Comparison of ENCODE assay signal across 9 cellular contexts in genomic region chr12:78210894-78211302, GRCh38.
DNase-seq lines count a peak whose midpoint lies in the region; ATAC-seq and TF ChIP-seq lines count a peak whose summit lies in the region.
"Had no signal": no experiment of that assay in that cellular context is flagged by ENCODE, and none has a peak within 500 bp of the region (broad histone marks: within the 10 kb centered on the region; RNA-seq: fewer than 3 reads in every experiment).

No MANE protein-coding gene starts in this region.

- peak overlapping the region; percentile 53 for H3K4me3 Mint-ChIP-seq in glutamatergic neuron (ENCODE audit: unreplicated experiment)

- H3K27me3 Mint-ChIP-seq in glutamatergic neuron (ENCODE audit: unreplicated experiment) = peaks cover 12% of the 10 kb centered on the region

- in situ Hi-C loops in ACHN (cut with HindIII; ENCODE audit: low pct_ligation_motif_present, low pct_unique_long_range_greater_than_20kb, low sequenced_read_pairs) = no loop called here

- H3K4me1 Mint-ChIP-seq in glutamatergic neuron (ENCODE audit: low read depth, unreplicated experiment) = peaks cover 48% of the 10 kb centered on the region

- peak overlapping the region; percentile 93 for H3K27ac Mint-ChIP-seq in glutamatergic neuron (ENCODE audit: unreplicated experiment)

- H3K9me3 Mint-ChIP-seq in glutamatergic neuron (ENCODE audit: unreplicated experiment) = peaks cover 12% of the 10 kb centered on the region

- no peak for TF ChIP-seq CTCF in glutamatergic neuron (IDR thresholded peaks at IDR 0.05; ENCODE audit: partially characterized antibody, unreplicated experiment)

- DNase-seq in ACHN = peak; percentile 90
- DNase-seq in HCEC 1CT = peak; percentile 80
- DNase-seq in SHP77 treated with DMSO at 0.1 percent for 48 hours (lab: John Stamatoyannopoulos, UW) = peak; percentile 67
- no peak for DNase-seq in glutamatergic neuron
- no peak for DNase-seq in COR-L47 (lab: John Stamatoyannopoulos, UW)
- no peak for DNase-seq in activated CD4-positive, alpha-beta T cell treated with anti-CD3 and anti-CD28 coated beads for 48 hours
- no peak for DNase-seq in cerebellar nuclear complex (lab: John Stamatoyannopoulos, UW)
- DNase-seq: stimulated activated naive CD4-positive, alpha-beta T cell treated with Interleukin-2 at 50 U/mL for 16 hours had no signal

- no peak for ATAC-seq in HG02623 (IDR thresholded peaks at IDR 0.05; ENCODE audit: unreplicated experiment)

- no peaks in the 10 kb centered on the region for H3K36me3 Mint-ChIP-seq in glutamatergic neuron (ENCODE audit: unreplicated experiment)

Comparison
In these comparisons a context has a peak if more than half of its experiments do, and no peak if none do; other contexts are left out.
1. DNase-seq: peak in ACHN (single experiment), HCEC 1CT (single experiment) and SHP77 treated with DMSO at 0.1 percent for 48 hours (single experiment); none in glutamatergic neuron (single experiment), COR-L47 (single experiment), activated CD4-positive, alpha-beta T cell treated with anti-CD3 and anti-CD28 coated beads for 48 hours (single experiment) and cerebellar nuclear complex (0 of 2).